Comparison of ENCODE assay signal across 8 cellular contexts in the genomic region with DNA sequence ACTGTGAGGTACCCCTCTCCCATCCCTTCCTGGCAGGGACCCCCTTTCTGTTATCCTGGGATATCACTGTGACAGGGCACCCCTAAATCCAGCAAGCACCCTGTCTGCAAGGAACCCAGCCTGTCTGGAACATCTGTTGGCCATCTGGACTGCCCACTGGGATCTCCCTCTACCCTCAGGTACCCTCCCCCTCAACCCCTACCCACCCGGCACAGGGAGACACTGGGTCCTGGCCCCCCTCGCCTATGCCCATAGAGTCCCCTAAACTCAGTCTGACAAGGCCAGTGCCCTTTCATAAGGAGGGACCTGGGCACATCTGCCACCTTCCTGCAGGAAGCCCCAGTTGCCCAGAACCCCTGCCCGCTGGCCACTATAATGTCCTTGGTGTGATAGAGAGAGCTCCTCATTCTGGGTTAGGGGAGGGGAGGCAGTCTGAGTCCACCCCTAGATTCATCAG. TPM values are rescaled to one million over a fixed set of nuclear protein-coding genes. Genes with fewer than 3 reads are reported as not detected.
DNase-seq lines count a peak whose midpoint lies in the region; ATAC-seq and TF ChIP-seq lines count a peak whose summit lies in the region.

No MANE protein-coding gene starts in this region.

- no peaks in the 10 kb centered on the region for H3K9me3 ChIP-seq in Caco-2
- no peaks in the 10 kb centered on the region for H3K9me3 ChIP-seq in endodermal cell (ENCODE audit: control insufficient read depth, low read length)
- H3K9me3 ChIP-seq in neutrophil, result no peaks in the 10 kb centered on the region

- H3K36me3 Mint-ChIP-seq in Caco-2 (ENCODE audit: insufficient read depth, unreplicated experiment), result peaks cover 59% of the 10 kb centered on the region
- H3K36me3 Mint-ChIP-seq in endodermal cell (ENCODE audit: low read depth), result peaks cover 15% of the 10 kb centered on the region

- DNase-seq in Caco-2, result no peak
- peak; percentile 37 for DNase-seq in OCI-M1 (lab: John Stamatoyannopoulos, UW)
- DNase-seq in endodermal cell, result no peak
- DNase-seq in NCI-H446 (lab: John Stamatoyannopoulos, UW), result no peak
- no peak for DNase-seq in activated CD4-positive, CD25-positive, alpha-beta regulatory T cell (lab: John Stamatoyannopoulos, UW)

- intact Hi-C loops in Caco-2 (cut with micrococcal nuclease; ENCODE audit: unreplicated experiment), result no loop called here

- peak overlapping the region; percentile 50 for H3K4me3 Mint-ChIP-seq in Caco-2 (ENCODE audit: unreplicated experiment)
- peak overlapping the region; percentile 62 for H3K4me3 Mint-ChIP-seq in endodermal cell

- H3K36me3 ChIP-seq in Caco-2 (ENCODE audit: control insufficient read depth, insufficient read depth, low read length), result peaks cover 3% of the 10 kb centered on the region; the same call in 1 of the 2 replicates
- H3K36me3 ChIP-seq in endodermal cell (ENCODE audit: control insufficient read depth, insufficient read depth, low read length), result peaks cover 9% of the 10 kb centered on the region
- H3K36me3 ChIP-seq in neutrophil, result peaks cover 32% of the 10 kb centered on the region

- H3K27me3 Mint-ChIP-seq in Caco-2 (ENCODE audit: insufficient read depth, unreplicated experiment) (no peaks in the 10 kb centered on the region), endodermal cell (ENCODE audit: insufficient read depth) (peaks cover 4% of the 10 kb centered on the region)

- H3K4me1 ChIP-seq in Caco-2 (peaks cover 6% of the 10 kb centered on the region), endodermal cell (ENCODE audit: control insufficient read depth, insufficient read depth, low read length) (peaks cover 4% of the 10 kb centered on the region), neutrophil (ENCODE audit: control insufficient read depth in 1 of 2, insufficient read depth in 1 of 2, low read depth in 1 of 2, low read length in 1 of 2) (peaks cover 25 to 36% of the 10 kb centered on the region in 2 experiments)

- H3K4me1 Mint-ChIP-seq in Caco-2 (ENCODE audit: low read depth, unreplicated experiment) (peaks cover 20% of the 10 kb centered on the region), endodermal cell (peaks cover 16% of the 10 kb centered on the region)

- TF ChIP-seq CTCF in Caco-2 (IDR thresholded peaks at IDR 0.05; ENCODE audit: insufficient read depth in 1 of 2, low read depth in 1 of 2, low read length in 1 of 2, severe bottlenecking in 1 of 2, unreplicated experiment in 1 of 2), result no peak
- TF ChIP-seq CTCF in endodermal cell (conservative IDR thresholded peaks at IDR 0.05), result no peak
- no peak for TF ChIP-seq CTCF in neutrophil (IDR thresholded peaks at IDR 0.05)

- ATAC-seq in HG02571 (IDR thresholded peaks at IDR 0.05; ENCODE audit: unreplicated experiment), result no peak
- ATAC-seq in HG02885 (IDR thresholded peaks at IDR 0.05; ENCODE audit: poor library complexity, unreplicated experiment), result no peak

- H3K27ac ChIP-seq in endodermal cell (ENCODE audit: low read depth, low read length) (no peak overlapping the region), neutrophil (no peak overlapping the region)

- H3K9me3 Mint-ChIP-seq in Caco-2 (ENCODE audit: unreplicated experiment) (no peaks in the 10 kb centered on the region), endodermal cell (peaks cover 3% of the 10 kb centered on the region)

- H3K27me3 ChIP-seq in Caco-2 (replicated peaks; ENCODE audit: control insufficient read depth, insufficient read depth, low read length) (no peaks in the 10 kb centered on the region), endodermal cell (ENCODE audit: control insufficient read depth, insufficient read depth, low read length, poor library complexity, severe bottlenecking) (no peaks in the 10 kb centered on the region), neutrophil (no peaks in the 10 kb centered on the region)

- H3K4me3 ChIP-seq in Caco-2 (ENCODE audit: low read depth, low read length), result 0 out of 2 replicates have a peak overlapping the region, but pooled peaks have one; percentile 2
- H3K4me3 ChIP-seq in endodermal cell (ENCODE audit: low read length), result peak overlapping the region; percentile 74
- peak overlapping the region; percentile 41 to 60 for H3K4me3 ChIP-seq in neutrophil (ENCODE audit: low read depth in 1 of 2, low read length in 1 of 2)

- CTCF ChIA-PET in Caco-2 (lab: Charles Lee), result interaction anchor here (0.7 to 1.2 kb wide), 2 partner anchors 29 to 31 kb away, joined by 3 to 7 read pairs; a partner anchor contains a TSS

- POLR2A ChIA-PET in Caco-2 (lab: Charles Lee), result no interaction called here

- no TSS peak for BruUV-seq in Caco-2 (replicated peaks; lab: Mats Ljungman, UMichigan)

- H3K27ac Mint-ChIP-seq in Caco-2 (ENCODE audit: unreplicated experiment), result no peak overlapping the region
- H3K27ac Mint-ChIP-seq in endodermal cell, result peak overlapping the region; percentile 84

- 84 to 100% methylated on average over 3 of the region's 3 CpGs for WGBS in endodermal cell (ENCODE audit: insufficient coverage in 1 of 2, insufficient read length in 1 of 2), 2 experiments

- H3K9ac ChIP-seq in endodermal cell (ENCODE audit: extremely low read depth, low read length, poor library complexity, severe bottlenecking), result no peak overlapping the region

RNA-seq across cellular contexts. Expression of a gene that starts 2.8 kb away (rescaled TPM):
- total RNA-seq in Caco-2 (2022), result 10.3 and 12.5 TPM in 2 replicates
- total RNA-seq in endodermal cell, result 10 to 100 TPM; 13.6 to 15.3 TPM
- 11.6 TPM for polyA plus RNA-seq in endodermal cell (2013, experiment 1 of 2)
- 9.0 TPM for polyA plus RNA-seq in endodermal cell (2013, experiment 2 of 2)

RNA-seq across cellular contexts. Expression of a gene that starts 5.0 kb away (rescaled TPM):
- total RNA-seq in Caco-2 (2022), result 14.6 and 14.8 TPM in 2 replicates
- 10 to 100 TPM; 19.0 to 19.4 TPM for total RNA-seq in endodermal cell
- polyA plus RNA-seq in endodermal cell (2013, experiment 1 of 2), result 19.3 TPM
- polyA plus RNA-seq in endodermal cell (2013, experiment 2 of 2), result 18.3 TPM

RNA-seq across cellular contexts. Expression of a gene that starts 29.3 kb away (rescaled TPM):
- total RNA-seq in Caco-2 (2022), result 837 and 863 TPM in 2 replicates
- 100 to 1,000 TPM; 809 to 859 TPM for total RNA-seq in endodermal cell
- polyA plus RNA-seq in endodermal cell (2013, experiment 1 of 2), result 758 TPM
- polyA plus RNA-seq in endodermal cell (2013, experiment 2 of 2), result 628 TPM

RNA-seq across cellular contexts. Expression of a gene that starts 38.4 kb away (rescaled TPM):
- total RNA-seq in Caco-2 (2022), result 8.6 and 9.7 TPM in 2 replicates
- 10 to 100 TPM; 10.4 to 10.7 TPM for total RNA-seq in endodermal cell
- 11.6 TPM for polyA plus RNA-seq in endodermal cell (2013, experiment 1 of 2)
- 9.4 TPM for polyA plus RNA-seq in endodermal cell (2013, experiment 2 of 2)

RNA-seq across cellular contexts. Expression of a gene that starts 40.3 kb away (rescaled TPM):
- total RNA-seq in Caco-2 (2022) (110 and 112 TPM in 2 replicates), endodermal cell (100 to 1,000 TPM in 1 of 2 donors, 10 to 100 TPM in 1; 97.7 to 147 TPM)
- 99.3 TPM for polyA plus RNA-seq in endodermal cell (2013, experiment 1 of 2)
- polyA plus RNA-seq in endodermal cell (2013, experiment 2 of 2), result 93.6 TPM

Comparison
In these comparisons a context has a peak if more than half of its experiments do, and no peak if none do; other contexts are left out.
1. H3K4me3 ChIP-seq: peak in every context shown above with its lines; median percentile 74 in endodermal cell; 50 in neutrophil; 2 in Caco-2.